2 cellular contexts compared by ENCODE assay signal in genomic region chr15:86201313-86202008, GRCh38.
TF ChIP-seq lines count a peak whose summit lies in the region.

No MANE protein-coding gene starts in this region.

TF ChIP-seq in HepG2, 621 proteins besides CTCF, POLR2A, EP300 and RAD21 (continued from another document):
- TF ChIP-seq ZNF253 (CRISPR knock-in tag; IDR thresholded peaks at IDR 0.05; ENCODE audit: borderline replicate concordance) = no peak
- TF ChIP-seq MATR3 (CRISPR knock-in tag; IDR thresholded peaks at IDR 0.05) = no peak
- TF ChIP-seq MAFF (IDR thresholded peaks at IDR 0.05; ENCODE audit: low read depth, low read length) = peak; percentile 35
- no peak for TF ChIP-seq MXI1 (IDR thresholded peaks at IDR 0.05; ENCODE audit: borderline replicate concordance, low read depth, low read length)
- peak; percentile 41 to 57; a peak in 3 of 4 replicates for TF ChIP-seq MAFK (conservative IDR thresholded peaks at IDR 0.05 in 1 of 2, IDR thresholded peaks at IDR 0.05 in 1 of 2; ENCODE audit: low read length in 2 of 2)

TF ChIP-seq in SK-N-SH treated with all-trans-retinoic acid at 6 μM for 48 hours, 23 proteins besides CTCF, POLR2A, EP300 and RAD21 (continued from another document):
- TF ChIP-seq TSHZ2 (CRISPR knock-in tag; IDR thresholded peaks at IDR 0.05) = no peak
- TF ChIP-seq SNAI2 (CRISPR knock-in tag; IDR thresholded peaks at IDR 0.05) = no peak
- no peak for TF ChIP-seq ZFP3 (CRISPR knock-in tag; IDR thresholded peaks at IDR 0.05)
- no peak for TF ChIP-seq ZNF565 (CRISPR knock-in tag; conservative IDR thresholded peaks at IDR 0.05; ENCODE audit: low read depth)
- TF ChIP-seq ZFP30 (CRISPR knock-in tag; IDR thresholded peaks at IDR 0.05) = no peak
- no peak for TF ChIP-seq PATZ1 (CRISPR knock-in tag; IDR thresholded peaks at IDR 0.05; ENCODE audit: borderline replicate concordance)
- TF ChIP-seq TCF4 (CRISPR knock-in tag; IDR thresholded peaks at IDR 0.05; ENCODE audit: borderline replicate concordance) = no peak
- TF ChIP-seq, protein P1, sequence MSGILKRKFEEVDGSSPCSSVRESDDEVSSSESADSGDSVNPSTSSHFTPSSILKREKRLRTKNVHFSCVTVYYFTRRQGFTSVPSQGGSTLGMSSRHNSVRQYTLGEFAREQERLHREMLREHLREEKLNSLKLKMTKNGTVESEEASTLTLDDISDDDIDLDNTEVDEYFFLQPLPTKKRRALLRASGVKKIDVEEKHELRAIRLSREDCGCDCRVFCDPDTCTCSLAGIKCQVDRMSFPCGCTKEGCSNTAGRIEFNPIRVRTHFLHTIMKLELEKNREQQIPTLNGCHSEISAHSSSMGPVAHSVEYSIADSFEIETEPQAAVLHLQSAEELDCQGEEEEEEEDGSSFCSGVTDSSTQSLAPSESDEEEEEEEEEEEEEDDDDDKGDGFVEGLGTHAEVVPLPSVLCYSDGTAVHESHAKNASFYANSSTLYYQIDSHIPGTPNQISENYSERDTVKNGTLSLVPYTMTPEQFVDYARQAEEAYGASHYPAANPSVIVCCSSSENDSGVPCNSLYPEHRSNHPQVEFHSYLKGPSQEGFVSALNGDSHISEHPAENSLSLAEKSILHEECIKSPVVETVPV (CRISPR knock-in tag; IDR thresholded peaks at IDR 0.05) = no peak
- no peak for TF ChIP-seq ZNF70 (CRISPR knock-in tag; IDR thresholded peaks at IDR 0.05)
- no peak for TF ChIP-seq GLIS3 (CRISPR knock-in tag; IDR thresholded peaks at IDR 0.05)
- no peak for TF ChIP-seq ISL1 (CRISPR knock-in tag; IDR thresholded peaks at IDR 0.05)
